Comparison of ENCODE assay signal across 11 cellular contexts in the genomic region with DNA sequence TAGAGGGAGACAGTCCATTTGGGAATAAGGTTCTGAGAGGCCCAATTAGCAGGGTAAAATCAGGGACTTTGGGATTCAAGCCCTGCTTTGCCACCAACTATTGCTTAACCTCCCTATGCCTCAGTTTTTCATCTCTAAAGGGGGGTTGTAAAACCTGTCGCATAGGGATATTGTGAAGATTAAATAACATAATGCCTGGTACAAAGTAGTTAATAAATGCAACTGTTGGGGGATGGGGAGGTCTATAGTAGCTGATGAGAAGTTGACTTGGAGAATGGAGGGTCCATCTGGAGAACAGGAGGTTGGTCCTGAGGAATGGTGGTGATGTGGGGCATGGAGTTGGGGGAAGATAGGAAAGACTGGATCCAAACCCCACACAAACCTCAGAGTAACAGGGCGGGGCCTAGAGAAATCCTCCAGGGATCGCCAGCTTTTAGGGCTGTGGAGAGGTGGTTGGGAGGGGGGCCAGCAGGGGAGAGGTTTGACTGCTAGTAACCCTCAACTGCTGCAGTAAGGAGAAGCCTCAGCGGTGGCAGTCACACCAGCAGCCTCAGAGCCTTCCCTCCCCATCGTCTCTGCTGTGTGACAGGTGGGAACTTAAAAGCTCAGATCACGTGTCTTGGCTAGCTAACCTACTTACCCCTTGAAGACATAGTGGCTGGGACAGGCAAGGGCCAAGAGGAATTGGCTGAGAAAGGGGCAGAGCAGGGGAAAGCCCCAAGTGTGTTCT. TPM values are rescaled to one million over a fixed set of nuclear protein-coding genes. Genes with fewer than 3 reads are reported as not detected.
DNase-seq lines count a peak whose midpoint lies in the region; ATAC-seq and TF ChIP-seq lines count a peak whose summit lies in the region.
"Had no signal": no experiment of that assay in that cellular context is flagged by ENCODE, and none has a peak within 500 bp of the region (broad histone marks: within the 10 kb centered on the region; RNA-seq: fewer than 3 reads in every experiment).

No MANE protein-coding gene starts in this region.

- H4K20me1 ChIP-seq in IMR-90 (ENCODE audit: insufficient read depth, low read length) = no peaks in the 10 kb centered on the region

- no peak overlapping the region for H2BK20ac ChIP-seq in IMR-90 (ENCODE audit: low read depth, low read length)

- intact Hi-C loops in IMR-90 (cut with micrococcal nuclease) = loop anchor here (5.0 kb wide), 2 partner anchors 175 to 190 kb away; no protein-coding TSS in a partner anchor
- intact Hi-C loops in activated CD8-positive, alpha-beta T cell treated with anti-CD3 and anti-CD28 coated beads for 36 hours (cut with micrococcal nuclease) = no loop called here
- intact Hi-C loops in naive thymus-derived CD4-positive, alpha-beta T cell (cut with micrococcal nuclease) = loop anchor here (2.0 to 5.0 kb wide), 5 partner anchors 21 to 53 kb away; partner anchors contain the start of genes HINFP (in 1 of the 2) and NLRX1 (in 1 of the 2)

- H3K27ac ChIP-seq in IMR-90 (ENCODE audit: insufficient read depth, low read length) = no peak overlapping the region
- no peak overlapping the region for H3K27ac ChIP-seq in naive thymus-derived CD4-positive, alpha-beta T cell (ENCODE audit: low read depth, low read length)
- H3K27ac ChIP-seq: gastroesophageal sphincter, upper lobe of left lung had no signal

- no peak overlapping the region for H2BK15ac ChIP-seq in IMR-90 (ENCODE audit: low read depth, low read length)

- no peak for TF ChIP-seq CTCF in IMR-90 (conservative IDR thresholded peaks at IDR 0.05; ENCODE audit: low read depth, low read length)
- no peak for TF ChIP-seq CTCF in activated CD8-positive, alpha-beta T cell treated with anti-CD3 and anti-CD28 coated beads for 36 hours (IDR thresholded peaks at IDR 0.05)

- H2BK5ac ChIP-seq in IMR-90 (ENCODE audit: low read depth, low read length, poor library complexity, severe bottlenecking) = no peak overlapping the region

- H3K4me1 ChIP-seq in IMR-90 (ENCODE audit: control insufficient read depth, insufficient read depth, low read length) = 0 out of 2 replicates have a peak, but pooled peaks cover 2% of the 10 kb centered on the region
- H3K4me1 ChIP-seq in naive thymus-derived CD4-positive, alpha-beta T cell (ENCODE audit: control insufficient read depth in 2 of 2, insufficient read depth in 2 of 2, low read length in 2 of 2) = peaks cover 0 to 11% of the 10 kb centered on the region in 2 donors

- DNase-seq in D341Med (ENCODE audit: low spot score) = peak; percentile 69
- no peak for DNase-seq in IMR-90
- DNase-seq in activated CD8-positive, alpha-beta T cell treated with anti-CD3 and anti-CD28 coated beads for 36 hours = peak; percentile 16
- peak in 3 of 9 donors; percentile 12 to 25 (median 18) for DNase-seq in naive thymus-derived CD4-positive, alpha-beta T cell
- DNase-seq in NCI-H2196 (lab: John Stamatoyannopoulos, UW; ENCODE audit: unreplicated experiment) = no peak
- DNase-seq: activated gamma-delta T cell treated with Interleukin-2 at 50 U/mL for 16 hours, upper lobe of left lung had no signal

- H3K4me3 ChIP-seq in IMR-90 (ENCODE audit: insufficient read depth, low read depth, low read length) = no peak overlapping the region
- H3K4me3 ChIP-seq in naive thymus-derived CD4-positive, alpha-beta T cell (ENCODE audit: low read length) = no peak overlapping the region

- no peak overlapping the region for H3K27ac Mint-ChIP-seq in activated CD8-positive, alpha-beta T cell treated with anti-CD3 and anti-CD28 coated beads for 36 hours
- H3K27ac Mint-ChIP-seq in naive thymus-derived CD4-positive, alpha-beta T cell = peak overlapping the region in 1 of 9 donors; percentile 25

- peaks cover 12% of the 10 kb centered on the region for H3K4me1 Mint-ChIP-seq in activated CD8-positive, alpha-beta T cell treated with anti-CD3 and anti-CD28 coated beads for 36 hours (ENCODE audit: low read depth)
- peaks cover 5 to 26% (median 17%) of the 10 kb centered on the region in 7 donors for H3K4me1 Mint-ChIP-seq in naive thymus-derived CD4-positive, alpha-beta T cell

- peaks cover 27% of the 10 kb centered on the region for H3K27me3 Mint-ChIP-seq in activated CD8-positive, alpha-beta T cell treated with anti-CD3 and anti-CD28 coated beads for 36 hours
- peaks cover 31 to 68% (median 37%) of the 10 kb centered on the region in 5 donors for H3K27me3 Mint-ChIP-seq in naive thymus-derived CD4-positive, alpha-beta T cell

- POLR2A ChIA-PET in IMR-90 (lab: Charles Lee; ENCODE audit: unreplicated experiment) = no interaction called here
- POLR2A ChIA-PET in activated CD8-positive, alpha-beta T cell treated with anti-CD3 and anti-CD28 coated beads for 36 hours (lab: Charles Lee) = interaction anchor here (0.6 to 0.7 kb wide), 2 partner anchors 30 to 63 kb away, joined by 3 read pairs; partner anchors contain the start of gene HMBS
- POLR2A ChIA-PET in naive thymus-derived CD4-positive, alpha-beta T cell (lab: Charles Lee) = interaction anchor here (0.6 to 1.1 kb wide), 3 partner anchors 9 to 119 kb away, joined by 3 to 4 read pairs (median 3); no protein-coding TSS in a partner anchor

- dilution Hi-C loops in IMR-90 (cut with HindIII; ENCODE audit: low sequenced_read_pairs, unreplicated experiment) = no loop called here

- no peak overlapping the region for H4K8ac ChIP-seq in IMR-90 (ENCODE audit: low read depth in 2 of 2, low read length in 2 of 2)

- H3K27me3 ChIP-seq in IMR-90 (ENCODE audit: control insufficient read depth, insufficient read depth, low read length) = peaks cover 40% of the 10 kb centered on the region
- no peaks in the 10 kb centered on the region for H3K27me3 ChIP-seq in naive thymus-derived CD4-positive, alpha-beta T cell (ENCODE audit: control insufficient read depth in 2 of 2, insufficient read depth in 2 of 2, low read length in 2 of 2)

- no peak overlapping the region for H4K5ac ChIP-seq in IMR-90 (ENCODE audit: low read depth, low read length)

- BruUV-seq in IMR-90 (replicated peaks; lab: Mats Ljungman, UMichigan) = no TSS peak

- H3K4me2 ChIP-seq in IMR-90 (ENCODE audit: low read depth, low read length) = no peak overlapping the region

- H3K9me3 Mint-ChIP-seq in activated CD8-positive, alpha-beta T cell treated with anti-CD3 and anti-CD28 coated beads for 36 hours = no peaks in the 10 kb centered on the region
- H3K9me3 Mint-ChIP-seq in naive thymus-derived CD4-positive, alpha-beta T cell = peaks cover 0 to 2% (median 0%) of the 10 kb centered on the region in 11 donors

- H2AK9ac ChIP-seq in IMR-90 (replicated peaks; ENCODE audit: low read depth, low read length, poor library complexity) = no peak overlapping the region

- H3K14ac ChIP-seq in IMR-90 (replicated peaks; ENCODE audit: low read depth, low read length) = no peak overlapping the region

- H3K9me3 ChIP-seq in IMR-90 (ENCODE audit: control insufficient read depth, insufficient read depth, low read length) = no peaks in the 10 kb centered on the region
- H3K9me3 ChIP-seq in naive thymus-derived CD4-positive, alpha-beta T cell (ENCODE audit: control insufficient read depth in 2 of 3, low read length in 3 of 3) = no peaks in the 10 kb centered on the region
- H3K9me3 ChIP-seq: gastroesophageal sphincter, upper lobe of left lung had no signal

- H2BK120ac ChIP-seq in IMR-90 (ENCODE audit: low read depth, low read length) = no peak overlapping the region

- CTCF ChIA-PET in IMR-90 (lab: Yijun Ruan, JAX) = interaction anchor here (0.8 kb wide), 1 partner anchor 174 kb away, joined by 3 read pairs; no protein-coding TSS in a partner anchor
- CTCF ChIA-PET in activated CD8-positive, alpha-beta T cell treated with anti-CD3 and anti-CD28 coated beads for 36 hours (lab: Charles Lee) = interaction anchor here (1.1 to 1.5 kb wide), 3 partner anchors 22 to 176 kb away, joined by 3 to 7 read pairs (median 3); partner anchors contain the start of genes NLRX1 and VPS11
- CTCF ChIA-PET in naive thymus-derived CD4-positive, alpha-beta T cell (lab: Charles Lee) = no interaction called here

- H4K91ac ChIP-seq in IMR-90 (ENCODE audit: insufficient read depth, low read depth, low read length) = no peak overlapping the region

- peak overlapping the region; percentile 56 for H2AFZ ChIP-seq in IMR-90 (replicated peaks; ENCODE audit: low read length, poor library complexity)

- in situ Hi-C loops in IMR-90 (cut with MboI; ENCODE audit: low sequenced_read_pairs) = no loop called here

- no peaks in the 10 kb centered on the region; the same call in 1 of the 2 replicates for H3K9me1 ChIP-seq in IMR-90 (ENCODE audit: insufficient read depth, low read length)

- no peak overlapping the region for H3K4ac ChIP-seq in IMR-90 (ENCODE audit: low read depth, low read length)

- TF ChIP-seq POLR2A in IMR-90 (IDR thresholded peaks at IDR 0.05; ENCODE audit: low read depth, low read length) = no peak

- no peak overlapping the region for H3K9ac ChIP-seq in IMR-90 (ENCODE audit: low read depth, low read length)

- no peaks in the 10 kb centered on the region for H3K79me1 ChIP-seq in IMR-90 (ENCODE audit: low read depth in 1 of 2, low read length in 2 of 2)

- H3K23ac ChIP-seq in IMR-90 (ENCODE audit: low read depth, low read length) = peak overlapping the region; percentile 72

- ATAC-seq in IMR-90 (ENCODE audit: low read depth) (no peak), HG03196 (IDR thresholded peaks at IDR 0.05; ENCODE audit: unreplicated experiment) (no peak), HG03095 (IDR thresholded peaks at IDR 0.05; ENCODE audit: unreplicated experiment) (no peak)
- peak; percentile 25 for ATAC-seq in activated CD8-positive, alpha-beta T cell treated with anti-CD3 and anti-CD28 coated beads for 36 hours
- ATAC-seq in naive thymus-derived CD4-positive, alpha-beta T cell = no peak
- ATAC-seq: gastroesophageal sphincter had no signal

- no peak overlapping the region for H3K56ac ChIP-seq in IMR-90 (ENCODE audit: extremely low read depth, insufficient read depth, low read length)

- TF ChIP-seq RAD21 in IMR-90 (IDR thresholded peaks at IDR 0.05; ENCODE audit: low read length) = no peak

- H3K36me3 Mint-ChIP-seq in activated CD8-positive, alpha-beta T cell treated with anti-CD3 and anti-CD28 coated beads for 36 hours (ENCODE audit: low read depth) = no peaks in the 10 kb centered on the region
- H3K36me3 Mint-ChIP-seq in naive thymus-derived CD4-positive, alpha-beta T cell = peaks cover 0 to 6% (median 0%) of the 10 kb centered on the region in 5 donors

- H3K4me3 Mint-ChIP-seq in activated CD8-positive, alpha-beta T cell treated with anti-CD3 and anti-CD28 coated beads for 36 hours = peak overlapping the region; percentile 14
- peak overlapping the region; percentile 76 to 86 (median 79) for H3K4me3 Mint-ChIP-seq in naive thymus-derived CD4-positive, alpha-beta T cell

- no peak overlapping the region for H3K18ac ChIP-seq in IMR-90 (ENCODE audit: low read depth, low read length)

- no peak overlapping the region for H2AK5ac ChIP-seq in IMR-90 (ENCODE audit: low read depth, low read length)

- H3K36me3 ChIP-seq in IMR-90 (ENCODE audit: control insufficient read depth, insufficient read depth, low read length) = no peaks in the 10 kb centered on the region
- no peaks in the 10 kb centered on the region for H3K36me3 ChIP-seq in naive thymus-derived CD4-positive, alpha-beta T cell (ENCODE audit: control insufficient read depth in 2 of 3, insufficient read depth in 3 of 3, low read length in 3 of 3)
- H3K36me3 ChIP-seq: gastroesophageal sphincter, upper lobe of left lung had no signal

- WGBS in IMR-90 (ENCODE audit: extremely low coverage in 2 of 2, insufficient read length in 1 of 2), 2 experiments = no CpG with 5 or more reads among the region's 6 CpGs

RNA-seq across cellular contexts. Expression of gene ABCG4, which starts 1.1 kb away (rescaled TPM):
- under 0.01 TPM in 2 replicates for total RNA-seq in IMR-90 (2012; rRNA removed)
- polyA plus RNA-seq in IMR-90 (2012; rRNA removed) = 0.20 and 0.26 TPM in 2 replicates
- polyA plus RNA-seq in IMR-90 (2012; cell fraction: cytosol; rRNA removed) = 0.12 and 0.19 TPM in 2 replicates
- 0.73 and 0.85 TPM in 2 replicates for polyA plus RNA-seq in IMR-90 (2012; cell fraction: nucleus; rRNA removed; ENCODE audit: low replicate concordance)
- not detected for total RNA-seq in activated CD8-positive, alpha-beta T cell treated with anti-CD3 and anti-CD28 coated beads for 36 hours
- under 1 TPM in 1 of 5 experiments, not detected in 4; 0.13 TPM for total RNA-seq in naive thymus-derived CD4-positive, alpha-beta T cell
- not detected for polyA plus RNA-seq in naive thymus-derived CD4-positive, alpha-beta T cell
- total RNA-seq: dermis microvascular lymphatic vessel endothelial cell had no signal

RNA-seq across cellular contexts. Expression of gene NLRX1, which starts 20.8 kb away (rescaled TPM):
- 3.0 and 3.3 TPM in 2 replicates for total RNA-seq in IMR-90 (2012; rRNA removed)
- polyA plus RNA-seq in IMR-90 (2012; rRNA removed) = 4.9 and 5.5 TPM in 2 replicates
- polyA plus RNA-seq in IMR-90 (2012; cell fraction: cytosol; rRNA removed) = 4.6 and 7.1 TPM in 2 replicates
- polyA plus RNA-seq in IMR-90 (2012; cell fraction: nucleus; rRNA removed; ENCODE audit: low replicate concordance) = 4.6 and 11.7 TPM in 2 replicates
- 10 to 100 TPM; 20.1 to 21.3 TPM for total RNA-seq in activated CD8-positive, alpha-beta T cell treated with anti-CD3 and anti-CD28 coated beads for 36 hours
- 10 to 100 TPM in 2 of 5 experiments, 1 to 10 TPM in 3; 8.3 to 19.5 (median 9.8) TPM for total RNA-seq in naive thymus-derived CD4-positive, alpha-beta T cell
- 10 to 100 TPM in 1 of 2 donors, 1 to 10 TPM in 1; 6.5 to 10.6 TPM for polyA plus RNA-seq in naive thymus-derived CD4-positive, alpha-beta T cell

RNA-seq across cellular contexts. Expression of gene HINFP, which starts 26.4 kb away (rescaled TPM):
- total RNA-seq in IMR-90 (2012; rRNA removed) = 8.1 and 9.1 TPM in 2 replicates
- 12.8 and 15.3 TPM in 2 replicates for polyA plus RNA-seq in IMR-90 (2012; rRNA removed)
- 6.9 and 8.2 TPM in 2 replicates for polyA plus RNA-seq in IMR-90 (2012; cell fraction: cytosol; rRNA removed)
- 64.4 and 75.1 TPM in 2 replicates for polyA plus RNA-seq in IMR-90 (2012; cell fraction: nucleus; rRNA removed; ENCODE audit: low replicate concordance)
- 10 to 100 TPM; 23.9 to 26.5 TPM for total RNA-seq in activated CD8-positive, alpha-beta T cell treated with anti-CD3 and anti-CD28 coated beads for 36 hours
- total RNA-seq in naive thymus-derived CD4-positive, alpha-beta T cell = 10 to 100 TPM; 30.7 to 79.7 (median 42.7) TPM
- polyA plus RNA-seq in naive thymus-derived CD4-positive, alpha-beta T cell = 10 to 100 TPM; 14.7 to 24.1 TPM

RNA-seq across cellular contexts. Expression of gene NHERF4, which starts 37.5 kb away (rescaled TPM):
- not detected in 2 replicates for total RNA-seq in IMR-90 (2012; rRNA removed)
- polyA plus RNA-seq in IMR-90 (2012; rRNA removed) = not detected in 2 replicates
- polyA plus RNA-seq in IMR-90 (2012; cell fraction: cytosol; rRNA removed) = not detected in 2 replicates
- not detected in 2 replicates for polyA plus RNA-seq in IMR-90 (2012; cell fraction: nucleus; rRNA removed; ENCODE audit: low replicate concordance)
- total RNA-seq in activated CD8-positive, alpha-beta T cell treated with anti-CD3 and anti-CD28 coated beads for 36 hours = under 1 TPM; 0.29 to 0.32 TPM
- 1 to 10 TPM in 3 of 5 experiments, under 1 TPM in 2; 0.19 to 2.2 (median 1.2) TPM for total RNA-seq in naive thymus-derived CD4-positive, alpha-beta T cell
- not detected for polyA plus RNA-seq in naive thymus-derived CD4-positive, alpha-beta T cell
- total RNA-seq: dermis microvascular lymphatic vessel endothelial cell had no signal

RNA-seq across cellular contexts. Expression of gene C2CD2L, which starts 40.6 kb away (rescaled TPM):
- 2.2 TPM in 2 replicates for total RNA-seq in IMR-90 (2012; rRNA removed)
- polyA plus RNA-seq in IMR-90 (2012; rRNA removed) = 8.7 and 9.5 TPM in 2 replicates
- polyA plus RNA-seq in IMR-90 (2012; cell fraction: cytosol; rRNA removed) = 3.7 and 6.9 TPM in 2 replicates
- 14.8 and 29.4 TPM in 2 replicates for polyA plus RNA-seq in IMR-90 (2012; cell fraction: nucleus; rRNA removed; ENCODE audit: low replicate concordance)
- total RNA-seq in activated CD8-positive, alpha-beta T cell treated with anti-CD3 and anti-CD28 coated beads for 36 hours = 10 to 100 TPM; 14.2 to 17.7 TPM
- 10 to 100 TPM; 24.7 to 40.7 (median 36.1) TPM for total RNA-seq in naive thymus-derived CD4-positive, alpha-beta T cell
- 10 to 100 TPM in 1 of 2 donors, 1 to 10 TPM in 1; 2.7 to 10.2 TPM for polyA plus RNA-seq in naive thymus-derived CD4-positive, alpha-beta T cell

Comparison
In these comparisons a context has a peak if more than half of its experiments do, and no peak if none do; other contexts are left out.
1. DNase-seq: peak in D341Med (single experiment) and activated CD8-positive, alpha-beta T cell treated with anti-CD3 and anti-CD28 coated beads for 36 hours (single experiment); none in IMR-90 (single experiment) and NCI-H2196 (single experiment).